In genomic region chr7:130486963-130487324, GRCh38 we compare ENCODE assay signal across 8 cellular contexts. TPM values are rescaled to one million over a fixed set of nuclear protein-coding genes. Genes with fewer than 3 reads are reported as not detected.
DNase-seq lines count a peak whose midpoint lies in the region; ATAC-seq and TF ChIP-seq lines count a peak whose summit lies in the region.

No MANE protein-coding gene starts in this region.

- peaks cover 0 to 2% of the 10 kb centered on the region in 2 donors for H3K36me3 Mint-ChIP-seq in activated T-cell treated with anti-CD3 and anti-CD28 coated beads, Interleukin-2, amount 50 U/mL, for 72 hours (ENCODE audit: insufficient read depth in 2 of 2)
- no peaks in the 10 kb centered on the region for H3K36me3 Mint-ChIP-seq in activated naive CD8-positive, alpha-beta T cell treated with anti-CD3 and anti-CD28 coated beads, Interleukin-2, amount 50 U/mL, for 24 hours (ENCODE audit: low read depth)

- WGBS in thyroid gland, 2 donors = 9 to 10% methylated on average over 4 of the region's 4 CpGs
- 14 to 30% methylated on average over 4 of the region's 4 CpGs for WGBS in sigmoid colon, 2 donors

- DNase-seq in activated T-cell treated with anti-CD3 and anti-CD28 coated beads, Interleukin-2, amount 50 U/mL, for 72 hours = no peak
- no peak for DNase-seq in activated T-cell treated with anti-CD3 and anti-CD28 coated beads, Interleukin-2, amount 50 U/mL, for 48 hours
- DNase-seq in activated naive CD8-positive, alpha-beta T cell treated with anti-CD3 and anti-CD28 coated beads, Interleukin-2, amount 50 U/mL, for 24 hours = no peak
- DNase-seq in kidney tubule cell (ENCODE audit: low spot score) (peak; percentile 60), thyroid gland (no peak), sigmoid colon (no peak)
- no peak for DNase-seq in activated CD4-positive, CD25-positive, alpha-beta regulatory T cell treated with anti-CD3 and anti-CD28 coated beads, Interleukin-2, amount 50 U/mL, for 72 hours

- intact Hi-C loops in thyroid gland (cut with DNase I) = loop anchor here (10.0 kb wide), 1 partner anchor 212 kb away; no protein-coding TSS in a partner anchor
- intact Hi-C loops in sigmoid colon (cut with DNase I) = no loop called here

- peak overlapping the region; percentile 87 to 89 for H3K4me3 Mint-ChIP-seq in activated T-cell treated with anti-CD3 and anti-CD28 coated beads, Interleukin-2, amount 50 U/mL, for 72 hours
- H3K4me3 Mint-ChIP-seq in activated naive CD8-positive, alpha-beta T cell treated with anti-CD3 and anti-CD28 coated beads, Interleukin-2, amount 50 U/mL, for 24 hours = peak overlapping the region; percentile 76

- H3K27me3 ChIP-seq in thyroid gland = no peaks in the 10 kb centered on the region
- peaks cover 4 to 49% (median 19%) of the 10 kb centered on the region in 3 donors for H3K27me3 ChIP-seq in sigmoid colon

- peak overlapping the region; percentile 53 to 75 (median 68) for H3K27ac ChIP-seq in thyroid gland
- no peak overlapping the region for H3K27ac ChIP-seq in sigmoid colon

- TF ChIP-seq POLR2A in thyroid gland (IDR thresholded peaks at IDR 0.05) (no peak), sigmoid colon (IDR thresholded peaks at IDR 0.05) (no peak)

- peaks cover 65% of the 10 kb centered on the region for H3K27me3 Mint-ChIP-seq in activated T-cell treated with anti-CD3 and anti-CD28 coated beads, Interleukin-2, amount 50 U/mL, for 72 hours (ENCODE audit: low read depth)
- H3K27me3 Mint-ChIP-seq in activated naive CD8-positive, alpha-beta T cell treated with anti-CD3 and anti-CD28 coated beads, Interleukin-2, amount 50 U/mL, for 24 hours = peaks cover 49% of the 10 kb centered on the region

- TF ChIP-seq EP300 in sigmoid colon (IDR thresholded peaks at IDR 0.05) = no peak

- no peak for TF ChIP-seq CTCF in thyroid gland (IDR thresholded peaks at IDR 0.05)
- no peak for TF ChIP-seq CTCF in sigmoid colon (IDR thresholded peaks at IDR 0.05)

- no peak for ATAC-seq in activated T-cell treated with anti-CD3 and anti-CD28 coated beads, Interleukin-2, amount 50 U/mL, for 72 hours (replicated peaks in 1 of 2)
- no peak for ATAC-seq in activated naive CD8-positive, alpha-beta T cell treated with anti-CD3 and anti-CD28 coated beads, Interleukin-2, amount 50 U/mL, for 24 hours
- no peak for ATAC-seq in GM18861 (IDR thresholded peaks at IDR 0.05; ENCODE audit: unreplicated experiment)

- H3K4me3 ChIP-seq in thyroid gland (replicated peaks in 1 of 3) = peak overlapping the region in 2 of 3 donors; percentile 50 to 63
- H3K4me3 ChIP-seq in sigmoid colon = peak overlapping the region in 2 of 4 donors; percentile 44 to 46

- peaks cover 34% of the 10 kb centered on the region for H3K4me1 Mint-ChIP-seq in activated T-cell treated with anti-CD3 and anti-CD28 coated beads, Interleukin-2, amount 50 U/mL, for 72 hours (ENCODE audit: low read depth)
- H3K4me1 Mint-ChIP-seq in activated naive CD8-positive, alpha-beta T cell treated with anti-CD3 and anti-CD28 coated beads, Interleukin-2, amount 50 U/mL, for 24 hours = peaks cover 32% of the 10 kb centered on the region

- no peak overlapping the region for H3K27ac Mint-ChIP-seq in activated T-cell treated with anti-CD3 and anti-CD28 coated beads, Interleukin-2, amount 50 U/mL, for 72 hours
- H3K27ac Mint-ChIP-seq in activated naive CD8-positive, alpha-beta T cell treated with anti-CD3 and anti-CD28 coated beads, Interleukin-2, amount 50 U/mL, for 24 hours = peak overlapping the region; percentile 6

- no peaks in the 10 kb centered on the region for H3K36me3 ChIP-seq in thyroid gland
- H3K36me3 ChIP-seq in sigmoid colon = no peaks in the 10 kb centered on the region

- no peaks in the 10 kb centered on the region for H3K9me3 ChIP-seq in thyroid gland
- no peaks in the 10 kb centered on the region for H3K9me3 ChIP-seq in sigmoid colon

- no peaks in the 10 kb centered on the region for H3K9me3 Mint-ChIP-seq in activated T-cell treated with anti-CD3 and anti-CD28 coated beads, Interleukin-2, amount 50 U/mL, for 72 hours
- no peaks in the 10 kb centered on the region for H3K9me3 Mint-ChIP-seq in activated naive CD8-positive, alpha-beta T cell treated with anti-CD3 and anti-CD28 coated beads, Interleukin-2, amount 50 U/mL, for 24 hours

- H3K4me1 ChIP-seq in thyroid gland (no peaks in the 10 kb centered on the region), sigmoid colon (peaks cover 0 to 34% (median 23%) of the 10 kb centered on the region in 4 donors)

RNA-seq across cellular contexts. Expression of gene MEST, which starts 4.9 kb away (rescaled TPM):
- total RNA-seq in activated T-cell treated with anti-CD3 and anti-CD28 coated beads, Interleukin-2, amount 50 U/mL, for 72 hours = 1 to 10 TPM; 3.5 to 4.8 TPM
- total RNA-seq in thyroid gland = 10 to 100 TPM; 20.7 to 29.8 (median 25.5) TPM
- 10 to 100 TPM in 1 of 4 donors, 1 to 10 TPM in 3; 6.0 to 14.1 (median 7.8) TPM for total RNA-seq in sigmoid colon
- polyA plus RNA-seq in sigmoid colon = 10 to 100 TPM in 2 of 3 donors, 1 to 10 TPM in 1; 9.6 to 21.6 (median 10.2) TPM

RNA-seq across cellular contexts. Expression of gene CEP41, which starts 46.1 kb away (rescaled TPM):
- 10 to 100 TPM; 19.1 to 33.3 TPM for total RNA-seq in activated T-cell treated with anti-CD3 and anti-CD28 coated beads, Interleukin-2, amount 50 U/mL, for 72 hours
- total RNA-seq in thyroid gland (10 to 100 TPM in 1 of 4 donors, 1 to 10 TPM in 3; 3.1 to 10.7 (median 7.9) TPM), sigmoid colon (10 to 100 TPM in 1 of 4 donors, 1 to 10 TPM in 3; 7.1 to 11.9 (median 7.5) TPM)
- polyA plus RNA-seq in sigmoid colon = 1 to 10 TPM; 1.2 to 7.7 (median 2.8) TPM

Comparison
In these comparisons a context has a peak if more than half of its experiments do, and no peak if none do; other contexts are left out.
1. H3K27ac ChIP-seq: peak in thyroid gland (3 of 3); none in sigmoid colon (0 of 4).